In genomic region chr17:44045493-44045892, GRCh38 we compare ENCODE assay signal across 21 cellular contexts. TPM values are rescaled to one million over a fixed set of nuclear protein-coding genes. Genes with fewer than 3 reads are reported as not detected.
DNase-seq lines count a peak whose midpoint lies in the region; ATAC-seq, FAIRE-seq and TF ChIP-seq lines count a peak whose summit lies in the region.
"Had no signal": no experiment of that assay in that cellular context is flagged by ENCODE, and none has a peak within 500 bp of the region (broad histone marks: within the 10 kb centered on the region; RNA-seq: fewer than 3 reads in every experiment).

No MANE protein-coding gene starts in this region.

- H3K36me3 Mint-ChIP-seq in natural killer cell treated with Interleukin-12 subunit alpha and Interleukin-12 subunit beta and Interleukin-15 and Interleukin-18, amount 100 ng/mL, for 72 hours: peaks cover 4% of the 10 kb centered on the region

- peaks cover 17% of the 10 kb centered on the region for H4K20me1 ChIP-seq in K562 (replicated peaks; ENCODE audit: control insufficient read depth, insufficient read depth, low read length)

- no peaks in the 10 kb centered on the region for H3K9me3 ChIP-seq in HEK293 (ENCODE audit: control insufficient read depth, insufficient read depth, low read depth, low read length)
- no peaks in the 10 kb centered on the region for H3K9me3 ChIP-seq in RWPE2 (ENCODE audit: severe bottlenecking)
- H3K9me3 ChIP-seq in K562 (replicated peaks; ENCODE audit: control insufficient read depth, insufficient read depth, low read depth, low read length): no peaks in the 10 kb centered on the region
- H3K9me3 ChIP-seq: Caco-2, HAP-1 had no signal

- BruUV-seq in K562 (replicated peaks; lab: Mats Ljungman, UMichigan): no TSS peak

- no peak overlapping the region for H3K9ac ChIP-seq in K562 (ENCODE audit: insufficient read depth in 1 of 2, low read depth in 2 of 2, low read length in 2 of 2)

- POLR2A ChIA-PET in HEK293 (lab: Yijun Ruan, JAX): interaction anchor here (1.6 kb wide), 1 partner anchor 21 kb away, joined by 3 read pairs; no protein-coding TSS in a partner anchor
- POLR2A ChIA-PET in K562 (lab: Yijun Ruan, JAX): no interaction called here

- H3K4me1 ChIP-seq in HEK293 (ENCODE audit: control insufficient read depth, insufficient read depth, low read length) (peaks cover 10% of the 10 kb centered on the region), RWPE2 (ENCODE audit: insufficient read depth, poor library complexity, severe bottlenecking) (peaks cover 15% of the 10 kb centered on the region), K562 (replicated peaks in 1 of 2; ENCODE audit: control insufficient read depth in 2 of 2, insufficient read depth in 2 of 2, low read length in 2 of 2) (peaks cover 0 to 2% of the 10 kb centered on the region in 2 experiments; a peak in 1 of 5 replicates)
- H3K4me1 ChIP-seq: Caco-2 had no signal

- peaks cover 48 to 53% of the 10 kb centered on the region in 2 experiments for H3K36me3 ChIP-seq in HEK293 (ENCODE audit: control insufficient read depth in 2 of 2, insufficient read depth in 1 of 2, low read length in 2 of 2)
- H3K36me3 ChIP-seq in RWPE2 (ENCODE audit: low read depth): peaks cover 42% of the 10 kb centered on the region
- peaks cover 73% of the 10 kb centered on the region for H3K36me3 ChIP-seq in K562 (ENCODE audit: control insufficient read depth, insufficient read depth, low read length)

- H3K4me3 Mint-ChIP-seq in natural killer cell treated with Interleukin-12 subunit alpha and Interleukin-12 subunit beta and Interleukin-15 and Interleukin-18, amount 100 ng/mL, for 72 hours: no peak overlapping the region
- H3K4me3 Mint-ChIP-seq: CD4-positive, alpha-beta T cell; IgD-negative memory B cell had no signal

- ATAC-seq in RWPE2 (ENCODE audit: low read depth): no peak
- no peak for ATAC-seq in K562
- no peak for ATAC-seq in natural killer cell treated with Interleukin-12 subunit alpha and Interleukin-12 subunit beta and Interleukin-15 and Interleukin-18, amount 100 ng/mL, for 72 hours
- ATAC-seq in GM21381 (IDR thresholded peaks at IDR 0.05; ENCODE audit: unreplicated experiment): no peak
- no peak for ATAC-seq in HG03196 (IDR thresholded peaks at IDR 0.05; ENCODE audit: unreplicated experiment)
- ATAC-seq: HepG2 had no signal

- no peak for DNase-seq in RWPE2 (ENCODE audit: low spot score)
- DNase-seq in K562 (ENCODE audit: extremely low read depth in 1 of 4, low spot score in 3 of 4): no peak
- DNase-seq in natural killer cell treated with Interleukin-12 subunit alpha and Interleukin-12 subunit beta and Interleukin-15 and Interleukin-18, amount 100 ng/mL, for 72 hours (ENCODE audit: low spot score): no peak
- no peak for DNase-seq in DMS153 treated with DMSO at 0.1 percent for 48 hours (lab: John Stamatoyannopoulos, UW; ENCODE audit: unreplicated experiment)
- DNase-seq: AML-193; Caco-2; CD4-positive, alpha-beta T cell; DMS79; GDM1; KG1 had no signal

- WGBS in K562 (ENCODE audit: insufficient coverage, low coverage, missing lambda C conversion rate): 90% methylated on average over 4 of the region's 4 CpGs

- intact Hi-C loops in K562 (cut with micrococcal nuclease): no loop called here

- TF ChIP-seq EP300 in K562 (IDR thresholded peaks at IDR 0.05; ENCODE audit: low read length): no peak

- CTCF ChIA-PET in HEK293 (lab: Yijun Ruan, JAX): interaction anchor here (3.6 to 6.2 kb wide), 2 partner anchors 71 to 101 kb away, joined by 25 to 62 read pairs; no protein-coding TSS in a partner anchor
- CTCF ChIA-PET in K562 (lab: Yijun Ruan, JAX; ENCODE audit: low intra/inter-chr PET ratio): no interaction called here

- peaks cover 80% of the 10 kb centered on the region for H3K79me2 ChIP-seq in K562 (ENCODE audit: control insufficient read depth, insufficient read depth, low read length)

- no peak for FAIRE-seq in K562 (lab: Jason Lieb, UNC)
- FAIRE-seq: A204.1, D721Med, GM12892, GM18507, HepG2 had no signal

- TF ChIP-seq RAD21 in K562 (CRISPR knock-in tag; conservative IDR thresholded peaks at IDR 0.05 in 1 of 2, IDR thresholded peaks at IDR 0.05 in 1 of 2): no peak

- TF ChIP-seq POLR2A in K562 (conservative IDR thresholded peaks at IDR 0.05): no peak

- in situ Hi-C loops in K562 (cut with MboI): no loop called here

- H3K27me3 Mint-ChIP-seq in natural killer cell treated with Interleukin-12 subunit alpha and Interleukin-12 subunit beta and Interleukin-15 and Interleukin-18, amount 100 ng/mL, for 72 hours: no peaks in the 10 kb centered on the region
- H3K27me3 Mint-ChIP-seq: CD4-positive, alpha-beta T cell; IgD-negative memory B cell had no signal

- H3K9me3 Mint-ChIP-seq in natural killer cell treated with Interleukin-12 subunit alpha and Interleukin-12 subunit beta and Interleukin-15 and Interleukin-18, amount 100 ng/mL, for 72 hours: no peaks in the 10 kb centered on the region
- H3K9me3 Mint-ChIP-seq: CD4-positive, alpha-beta T cell; IgD-negative memory B cell had no signal

- H3K27ac Mint-ChIP-seq in natural killer cell treated with Interleukin-12 subunit alpha and Interleukin-12 subunit beta and Interleukin-15 and Interleukin-18, amount 100 ng/mL, for 72 hours: no peak overlapping the region
- H3K27ac Mint-ChIP-seq: CD4-positive, alpha-beta T cell; IgD-negative memory B cell had no signal

- no peak overlapping the region for H2AFZ ChIP-seq in K562 (ENCODE audit: low read depth, low read length)

- peaks cover 20% of the 10 kb centered on the region in 2 donors for H3K4me1 Mint-ChIP-seq in natural killer cell treated with Interleukin-12 subunit alpha and Interleukin-12 subunit beta and Interleukin-15 and Interleukin-18, amount 100 ng/mL, for 72 hours (ENCODE audit: low read depth in 2 of 2)

- H3K4me3 ChIP-seq in HEK293 (ENCODE audit: low read depth, low read length) (no peak overlapping the region), RWPE2 (ENCODE audit: severe bottlenecking) (no peak overlapping the region), K562 (no peak overlapping the region)
- H3K4me3 ChIP-seq: HAP-1 had no signal

- H3K27ac ChIP-seq in HEK293 (ENCODE audit: extremely low read depth, low read depth, low read length): no peak overlapping the region
- H3K27ac ChIP-seq in RWPE2 (ENCODE audit: poor library complexity, severe bottlenecking): peak overlapping the region; percentile 27
- H3K27ac ChIP-seq in K562 (ENCODE audit: extremely low read depth, low read depth, low read length): no peak overlapping the region
- H3K27ac ChIP-seq: C4-2B had no signal

- H3K4me2 ChIP-seq in K562 (ENCODE audit: insufficient read depth, low read length): no peak overlapping the region

- H3K27me3 ChIP-seq in RWPE2 (ENCODE audit: insufficient read depth, poor library complexity, severe bottlenecking): no peaks in the 10 kb centered on the region
- H3K27me3 ChIP-seq in K562 (ENCODE audit: control insufficient read depth in 2 of 2, insufficient read depth in 2 of 2, low read length in 2 of 2): no peaks in the 10 kb centered on the region

- TF ChIP-seq CTCF in HEK293 (tag by site-specific recombination; IDR thresholded peaks at IDR 0.05): no peak
- no peak for TF ChIP-seq CTCF in RWPE2 (IDR thresholded peaks at IDR 0.05; ENCODE audit: poor library complexity, severe bottlenecking)
- TF ChIP-seq CTCF in K562 (IDR thresholded peaks at IDR 0.05 in 2 of 3, conservative IDR thresholded peaks at IDR 0.05 in 1 of 3; ENCODE audit: insufficient read depth in 2 of 3, low read depth in 1 of 3, low read length in 3 of 3): no peak

- no peaks in the 10 kb centered on the region for H3K9me1 ChIP-seq in K562 (ENCODE audit: control insufficient read depth, insufficient read depth, low read length)

RNA-seq across cellular contexts. Expression of gene LSM12, which starts 21.0 kb away (rescaled TPM):
- total RNA-seq in K562 (2011; cell fraction: chromatin; rRNA removed; ENCODE audit: low replicate concordance): 48.1 and 49.0 TPM in 2 replicates
- 32.9 and 33.7 TPM in 2 replicates for total RNA-seq in K562 (2011; cell fraction: nucleolus; rRNA removed)
- total RNA-seq in K562 (2011; cell fraction: nucleoplasm; rRNA removed): 64.8 and 108 TPM in 2 replicates
- total RNA-seq in K562 (2014; rRNA removed): 53.0 and 71.1 TPM in 2 replicates
- total RNA-seq in K562 (2014; rRNA removed; fragmentation: Illumina TruSeq; extraction: Trizol): 78.4 and 82.8 TPM in 2 replicates
- total RNA-seq in K562 (2015; rRNA removed; fragmentation: Illumina TruSeq; extraction: Trizol): 95.0 and 102 TPM in 2 replicates
- total RNA-seq in K562 (2021): 104 and 108 TPM in 2 replicates
- 66.3 and 82.2 TPM in 2 replicates for polyA plus RNA-seq in K562 (2011; rRNA removed)
- 56.4 and 75.0 TPM in 2 replicates for polyA plus RNA-seq in K562 (2011; cell fraction: cytosol; rRNA removed)
- 32.9 and 38.2 TPM in 2 replicates for polyA plus RNA-seq in K562 (2011; cell fraction: nucleus; rRNA removed)
- polyA plus RNA-seq in K562 (2012): 40.9 and 63.3 TPM in 2 replicates
- polyA plus RNA-seq in K562 (2014; fragmentation: Illumina TruSeq; extraction: Trizol): 98.5 and 124 TPM in 2 replicates
- polyA plus RNA-seq in K562 (2014; fragmentation: Nextera tagmentation; extraction: Ambion mirVana): 100 to 1,000 TPM in 1 of 2 experiments, 10 to 100 TPM in 1; 89.3 to 258 TPM
- 70.0 and 80.9 TPM in 2 replicates for polyA plus RNA-seq in K562 (2014; rRNA removed)
- polyA minus RNA-seq in K562 (2011; rRNA and poly(A)+ RNA removed): 133 and 173 TPM in 2 replicates
- polyA minus RNA-seq in K562 (2011; cell fraction: cytosol; rRNA and poly(A)+ RNA removed): 44.4 and 52.5 TPM in 2 replicates
- polyA minus RNA-seq in K562 (2011; cell fraction: nucleus; rRNA and poly(A)+ RNA removed): 11.3 and 24.1 TPM in 2 replicates
- 10 to 100 TPM; 68.6 to 70.0 TPM for total RNA-seq in natural killer cell treated with Interleukin-12 subunit alpha and Interleukin-12 subunit beta and Interleukin-15 and Interleukin-18, amount 100 ng/mL, for 72 hours

RNA-seq across cellular contexts. Expression of gene G6PC3, which starts 25.0 kb away (rescaled TPM):
- 33.6 and 98.9 TPM in 2 replicates for total RNA-seq in K562 (2011; cell fraction: chromatin; rRNA removed; ENCODE audit: low replicate concordance)
- 135 and 137 TPM in 2 replicates for total RNA-seq in K562 (2011; cell fraction: nucleolus; rRNA removed)
- total RNA-seq in K562 (2011; cell fraction: nucleoplasm; rRNA removed): 99.2 and 101 TPM in 2 replicates
- 31.1 and 37.6 TPM in 2 replicates for total RNA-seq in K562 (2014; rRNA removed)
- 11.4 and 11.6 TPM in 2 replicates for total RNA-seq in K562 (2014; rRNA removed; fragmentation: Illumina TruSeq; extraction: Trizol)
- total RNA-seq in K562 (2015; rRNA removed; fragmentation: Illumina TruSeq; extraction: Trizol): 24.1 and 26.8 TPM in 2 replicates
- 41.9 and 47.4 TPM in 2 replicates for total RNA-seq in K562 (2021)
- 46.6 and 55.1 TPM in 2 replicates for polyA plus RNA-seq in K562 (2011; rRNA removed)
- polyA plus RNA-seq in K562 (2011; cell fraction: cytosol; rRNA removed): 121 and 218 TPM in 2 replicates
- polyA plus RNA-seq in K562 (2011; cell fraction: nucleus; rRNA removed): 51.8 and 71.7 TPM in 2 replicates
- 62.0 and 81.3 TPM in 2 replicates for polyA plus RNA-seq in K562 (2012)
- 49.5 and 60.5 TPM in 2 replicates for polyA plus RNA-seq in K562 (2014; fragmentation: Illumina TruSeq; extraction: Trizol)
- 10 to 100 TPM; 10.4 to 14.8 TPM for polyA plus RNA-seq in K562 (2014; fragmentation: Nextera tagmentation; extraction: Ambion mirVana)
- polyA plus RNA-seq in K562 (2014; rRNA removed): 56.3 and 57.8 TPM in 2 replicates
- 31.6 and 48.8 TPM in 2 replicates for polyA minus RNA-seq in K562 (2011; rRNA and poly(A)+ RNA removed)
- 44.7 and 61.0 TPM in 2 replicates for polyA minus RNA-seq in K562 (2011; cell fraction: cytosol; rRNA and poly(A)+ RNA removed)
- 24.7 and 25.6 TPM in 2 replicates for polyA minus RNA-seq in K562 (2011; cell fraction: nucleus; rRNA and poly(A)+ RNA removed)
- 10 to 100 TPM; 24.6 to 26.8 TPM for total RNA-seq in natural killer cell treated with Interleukin-12 subunit alpha and Interleukin-12 subunit beta and Interleukin-15 and Interleukin-18, amount 100 ng/mL, for 72 hours

RNA-seq across cellular contexts. Expression of gene TMEM101, which starts 30.7 kb away (rescaled TPM):
- total RNA-seq in K562 (2011; cell fraction: chromatin; rRNA removed; ENCODE audit: low replicate concordance): 29.2 and 76.2 TPM in 2 replicates
- total RNA-seq in K562 (2011; cell fraction: nucleolus; rRNA removed): 97.2 and 110 TPM in 2 replicates
- total RNA-seq in K562 (2011; cell fraction: nucleoplasm; rRNA removed): 81.8 and 82.7 TPM in 2 replicates
- total RNA-seq in K562 (2014; rRNA removed) (42.8 and 45.1 TPM in 2 replicates), K562 (2014; rRNA removed; fragmentation: Illumina TruSeq; extraction: Trizol) (17.8 and 22.4 TPM in 2 replicates), K562 (2015; rRNA removed; fragmentation: Illumina TruSeq; extraction: Trizol) (27.2 and 30.8 TPM in 2 replicates), K562 (2021) (35.6 and 37.8 TPM in 2 replicates)
- polyA plus RNA-seq in K562 (2011; rRNA removed) (35.4 and 49.7 TPM in 2 replicates), K562 (2014; fragmentation: Illumina TruSeq; extraction: Trizol) (21.2 and 31.4 TPM in 2 replicates), K562 (2014; fragmentation: Nextera tagmentation; extraction: Ambion mirVana) (100 to 1,000 TPM in 1 of 2 experiments, 10 to 100 TPM in 1; 79.4 to 110 TPM), K562 (2014; rRNA removed) (50.9 and 55.7 TPM in 2 replicates)
- 81.1 and 94.4 TPM in 2 replicates for polyA plus RNA-seq in K562 (2011; cell fraction: cytosol; rRNA removed)
- polyA plus RNA-seq in K562 (2011; cell fraction: nucleus; rRNA removed): 33.4 and 33.8 TPM in 2 replicates
- 39.5 and 56.3 TPM in 2 replicates for polyA plus RNA-seq in K562 (2012)
- polyA minus RNA-seq in K562 (2011; rRNA and poly(A)+ RNA removed): 34.9 and 37.8 TPM in 2 replicates
- 18.9 and 27.4 TPM in 2 replicates for polyA minus RNA-seq in K562 (2011; cell fraction: cytosol; rRNA and poly(A)+ RNA removed)
- 13.7 and 19.7 TPM in 2 replicates for polyA minus RNA-seq in K562 (2011; cell fraction: nucleus; rRNA and poly(A)+ RNA removed)
- total RNA-seq in natural killer cell treated with Interleukin-12 subunit alpha and Interleukin-12 subunit beta and Interleukin-15 and Interleukin-18, amount 100 ng/mL, for 72 hours: 10 to 100 TPM; 32.5 TPM

RNA-seq across cellular contexts. Expression of gene NAGS, which starts 41.1 kb away (rescaled TPM):
- total RNA-seq in K562 (2011; cell fraction: chromatin; rRNA removed; ENCODE audit: low replicate concordance): not detected in 2 replicates
- not detected in 2 replicates for total RNA-seq in K562 (2011; cell fraction: nucleolus; rRNA removed)
- not detected in 2 replicates for total RNA-seq in K562 (2011; cell fraction: nucleoplasm; rRNA removed)
- total RNA-seq in K562 (2014; rRNA removed) (not detected in 2 replicates), K562 (2014; rRNA removed; fragmentation: Illumina TruSeq; extraction: Trizol) (not detected in 2 replicates), K562 (2015; rRNA removed; fragmentation: Illumina TruSeq; extraction: Trizol) (not detected in 2 replicates), K562 (2021) (not detected in 2 replicates)
- polyA plus RNA-seq in K562 (2011; rRNA removed) (0.03 TPM in 1 of 2 replicates, not detected in the other), K562 (2014; fragmentation: Illumina TruSeq; extraction: Trizol) (0.10 TPM in 1 of 2 replicates, not detected in the other), K562 (2014; fragmentation: Nextera tagmentation; extraction: Ambion mirVana) (not detected), K562 (2014; rRNA removed) (0.28 TPM in 1 of 2 replicates, not detected in the other)
- 0.12 TPM in 1 of 2 replicates, not detected in the other for polyA plus RNA-seq in K562 (2011; cell fraction: cytosol; rRNA removed)
- not detected in 2 replicates for polyA plus RNA-seq in K562 (2011; cell fraction: nucleus; rRNA removed)
- polyA plus RNA-seq in K562 (2012): 0.10 and 0.11 TPM in 2 replicates
- not detected in 2 replicates for polyA minus RNA-seq in K562 (2011; rRNA and poly(A)+ RNA removed)
- not detected in 2 replicates for polyA minus RNA-seq in K562 (2011; cell fraction: cytosol; rRNA and poly(A)+ RNA removed)
- not detected in 2 replicates for polyA minus RNA-seq in K562 (2011; cell fraction: nucleus; rRNA and poly(A)+ RNA removed)
- total RNA-seq in natural killer cell treated with Interleukin-12 subunit alpha and Interleukin-12 subunit beta and Interleukin-15 and Interleukin-18, amount 100 ng/mL, for 72 hours: 1 to 10 TPM in 1 of 2 donors, under 1 TPM in 1; 0.70 to 1.9 TPM

Comparison
In these comparisons a context has a peak if more than half of its experiments do, and no peak if none do; other contexts are left out.
1. Of the 44 proteins assayed by ChIP-seq in both K562 and HEK293: peak only in K562: none; only in HEK293: none; in both: PRDM10; in neither: 43.